ENCODE assay signal across 9 cellular contexts in the genomic region with DNA sequence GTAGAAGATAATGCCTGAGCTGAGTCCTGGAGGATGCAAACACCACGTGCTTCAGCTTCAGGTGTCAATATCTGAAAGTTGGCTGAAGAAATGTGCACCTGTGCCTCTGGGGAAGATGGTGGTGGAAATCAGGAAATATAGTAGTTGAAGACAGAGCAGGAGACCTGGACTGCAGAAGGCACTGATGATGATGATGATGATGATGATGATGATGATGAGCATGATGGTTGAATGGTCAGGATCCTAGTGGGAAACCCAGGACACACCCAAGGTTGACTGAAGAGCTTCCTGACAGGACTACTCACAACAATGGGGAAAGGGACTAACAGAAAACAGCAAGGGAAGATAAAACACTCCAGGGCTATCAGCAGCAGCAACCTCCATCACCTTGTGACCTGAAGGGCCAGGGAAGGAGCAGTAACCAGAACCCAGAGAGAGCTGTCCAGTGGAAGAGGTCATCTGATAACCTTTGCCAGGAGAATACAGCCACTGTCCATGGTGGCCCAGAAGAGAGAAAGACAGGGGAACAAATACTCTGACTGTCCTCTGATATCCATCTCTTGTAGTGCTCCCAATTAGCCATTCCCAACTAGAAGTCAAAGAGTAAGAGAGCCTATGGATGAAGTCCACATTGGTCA.
"Had no signal": no experiment of that assay in that cellular context is flagged by ENCODE, and none has a peak within 500 bp of the region (broad histone marks: within the 10 kb centered on the region; RNA-seq: fewer than 3 reads in every experiment).

No MANE protein-coding gene starts in this region.

- H3K4me3 ChIP-seq: GM23338, K562 had no signal

- H2AFZ ChIP-seq: GM23338 had no signal

- H3K4me2 ChIP-seq: GM23338 had no signal

- H3K27ac Mint-ChIP-seq: GM23338, H9, HFFc6 had no signal

- DNase-seq: H9, HCEC 1CT, HFFc6, IMR-90 had no signal

- FAIRE-seq: H1, H54 had no signal

- H3K9me3 Mint-ChIP-seq: HFFc6 had no signal

- ATAC-seq: GM23338, K562 had no signal

- H3K27ac ChIP-seq: HL-60 had no signal

- H3K4me3 Mint-ChIP-seq: GM23338, H9, HFFc6 had no signal
